Comparison of ENCODE assay signal across 27 cellular contexts in genomic region chr19:51490676-51491075, GRCh38. TPM values are rescaled to one million over a fixed set of nuclear protein-coding genes. Genes with fewer than 3 reads are reported as not detected.
"Had no signal": no experiment of that assay in that cellular context is flagged by ENCODE, and none has a peak within 500 bp of the region (broad histone marks: within the 10 kb centered on the region; RNA-seq: fewer than 3 reads in every experiment).

No MANE protein-coding gene starts in this region.

- H3K36me3 Mint-ChIP-seq: activated naive CD4-positive, alpha-beta T cell treated with anti-CD3 and anti-CD28 coated beads, Interleukin-2, amount 50 U/mL, for 24 hours; naive thymus-derived CD8-positive, alpha-beta T cell had no signal

- H3K27me3 Mint-ChIP-seq: activated naive CD4-positive, alpha-beta T cell treated with anti-CD3 and anti-CD28 coated beads, Interleukin-2, amount 50 U/mL, for 24 hours had no signal

- H3K4me1 ChIP-seq: breast epithelium, esophagus muscularis mucosa, gastroesophageal sphincter, tibial artery had no signal

- H3K4me3 ChIP-seq: breast epithelium, esophagus muscularis mucosa, gastroesophageal sphincter, heart left ventricle, lower lobe of right lung, tibial artery had no signal

- H3K27ac ChIP-seq: breast epithelium, esophagus muscularis mucosa, gastroesophageal sphincter, heart left ventricle, lower lobe of right lung, tibial artery, WERI-Rb-1 had no signal

- ATAC-seq: activated T-cell treated with anti-CD3 and anti-CD28 coated beads, Interleukin-2, amount 50 U/mL, for 72 hours; gastroesophageal sphincter; heart left ventricle; left cardiac atrium; lower lobe of right lung; naive thymus-derived CD8-positive, alpha-beta T cell had no signal

- H3K9me3 ChIP-seq: breast epithelium, esophagus muscularis mucosa, gastroesophageal sphincter, heart left ventricle, lower lobe of right lung, tibial artery had no signal

- H3K4me1 Mint-ChIP-seq: naive thymus-derived CD8-positive, alpha-beta T cell had no signal

- FAIRE-seq: astrocyte, endothelial cell of umbilical vein, islet of Langerhans had no signal

- H3K4me3 Mint-ChIP-seq: activated naive CD4-positive, alpha-beta T cell treated with anti-CD3 and anti-CD28 coated beads, Interleukin-2, amount 50 U/mL, for 24 hours; activated T-cell treated with anti-CD3 and anti-CD28 coated beads, Interleukin-2, amount 50 U/mL, for 72 hours; naive thymus-derived CD8-positive, alpha-beta T cell had no signal

- H3K9me3 Mint-ChIP-seq: activated naive CD4-positive, alpha-beta T cell treated with anti-CD3 and anti-CD28 coated beads, Interleukin-2, amount 50 U/mL, for 24 hours had no signal

- DNase-seq: activated CD4-positive, alpha-beta T cell treated with anti-CD3 and anti-CD28 coated beads, Interleukin-2, amount 50 U/mL, for 4 hours; activated gamma-delta T cell; activated T-cell treated with anti-CD3 and anti-CD28 coated beads, Interleukin-2, amount 50 U/mL, for 72 hours; cerebellar nuclear complex; effector CD8-positive, alpha-beta T cell; heart left ventricle; left cardiac atrium; lower lobe of right lung; naive thymus-derived CD8-positive, alpha-beta T cell; retina; stimulated activated naive CD4-positive, alpha-beta T cell treated with Interleukin-2 at 50 U/mL for 16 hours; tibial artery; WERI-Rb-1 had no signal

- H3K36me3 ChIP-seq: breast epithelium, esophagus muscularis mucosa, gastroesophageal sphincter, heart left ventricle, lower lobe of right lung, tibial artery, WERI-Rb-1 had no signal

- H3K27ac Mint-ChIP-seq: activated naive CD4-positive, alpha-beta T cell treated with anti-CD3 and anti-CD28 coated beads, Interleukin-2, amount 50 U/mL, for 24 hours; activated T-cell treated with anti-CD3 and anti-CD28 coated beads, Interleukin-2, amount 50 U/mL, for 72 hours; naive thymus-derived CD8-positive, alpha-beta T cell had no signal

RNA-seq across cellular contexts. Expression of gene SIGLEC12, which starts 10.9 kb away (rescaled TPM):
- total RNA-seq: astrocyte; endothelial cell of umbilical vein; naive thymus-derived CD8-positive, alpha-beta T cell; subcutaneous adipose tissue had no signal
- polyA plus RNA-seq: endothelial cell of umbilical vein had no signal

RNA-seq across cellular contexts. Expression of gene CEACAM18, which starts 12.3 kb away (rescaled TPM):
- total RNA-seq: activated CD8-positive, alpha-beta memory T cell treated with anti-CD3 and anti-CD28 coated beads for 36 hours; activated T-cell treated with anti-CD3 and anti-CD28 coated beads, Interleukin-2, amount 50 U/mL, for 72 hours; astrocyte; breast epithelium; endothelial cell of umbilical vein; esophagus muscularis mucosa; gastroesophageal sphincter; heart left ventricle; left cardiac atrium; lower lobe of right lung; mesenteric fat pad; naive thymus-derived CD8-positive, alpha-beta T cell; posterior vena cava; subcutaneous adipose tissue; T-helper 2 cell treated with Interferon-gamma antibody and Interleukin-4, amounts not matched to agents 100 ng/mL and 5 ng/mL, for 36 hours; urinary bladder had no signal
- polyA plus RNA-seq: adipose tissue; endothelial cell of umbilical vein; heart left ventricle; naive thymus-derived CD8-positive, alpha-beta T cell; urinary bladder had no signal

RNA-seq across cellular contexts. Expression of gene SIGLEC8, which starts 32.4 kb away (rescaled TPM):
- total RNA-seq: activated CD8-positive, alpha-beta memory T cell treated with anti-CD3 and anti-CD28 coated beads for 36 hours; activated T-cell treated with anti-CD3 and anti-CD28 coated beads, Interleukin-2, amount 50 U/mL, for 72 hours; astrocyte; endothelial cell of umbilical vein; naive thymus-derived CD8-positive, alpha-beta T cell; T-helper 2 cell treated with Interferon-gamma antibody and Interleukin-4, amounts not matched to agents 100 ng/mL and 5 ng/mL, for 36 hours had no signal
- polyA plus RNA-seq: endothelial cell of umbilical vein; heart left ventricle; naive thymus-derived CD8-positive, alpha-beta T cell had no signal

RNA-seq across cellular contexts. Expression of gene SIGLEC6, which starts 40.8 kb away (rescaled TPM):
- total RNA-seq: activated CD8-positive, alpha-beta memory T cell treated with anti-CD3 and anti-CD28 coated beads for 36 hours; activated T-cell treated with anti-CD3 and anti-CD28 coated beads, Interleukin-2, amount 50 U/mL, for 72 hours; astrocyte; endothelial cell of umbilical vein had no signal
- polyA plus RNA-seq: endothelial cell of umbilical vein; naive thymus-derived CD8-positive, alpha-beta T cell had no signal
